In genomic region chr3:7504886-7505775, GRCh38 we compare ENCODE assay signal across 12 cellular contexts.
DNase-seq lines count a peak whose midpoint lies in the region; ATAC-seq, FAIRE-seq and TF ChIP-seq lines count a peak whose summit lies in the region.
"Had no signal": no experiment of that assay in that cellular context is flagged by ENCODE, and none has a peak within 500 bp of the region (broad histone marks: within the 10 kb centered on the region; RNA-seq: fewer than 3 reads in every experiment).

No MANE protein-coding gene starts in this region.

- no peak for TF ChIP-seq POLR2A in GM18505 (IDR thresholded peaks at IDR 0.05; ENCODE audit: borderline replicate concordance, extremely low read depth, insufficient read depth, insufficient read length)

- TF ChIP-seq CTCF in right atrium auricular region (IDR thresholded peaks at IDR 0.05) = no peak
- no peak for TF ChIP-seq CTCF in osteoblast (IDR thresholded peaks at IDR 0.05; ENCODE audit: extremely low read depth, low read depth, low read length)

- ATAC-seq in Right ventricle myocardium superior (ENCODE audit: poor library complexity) (peak; percentile 46), GM18505 (IDR thresholded peaks at IDR 0.05; ENCODE audit: unreplicated experiment) (no peak)

- H3K27ac ChIP-seq in right atrium auricular region (peak overlapping the region in 1 of 2 donors; percentile 37), osteoblast (ENCODE audit: low read depth, low read length) (no peak overlapping the region)

- no peak overlapping the region for H2AFZ ChIP-seq in osteoblast (ENCODE audit: low read length)

- no peaks in the 10 kb centered on the region for H3K79me2 ChIP-seq in osteoblast (ENCODE audit: insufficient read depth, low read length)

- H3K36me3 ChIP-seq in right atrium auricular region (no peaks in the 10 kb centered on the region), osteoblast (ENCODE audit: insufficient read depth, low read length) (no peaks in the 10 kb centered on the region)

- no peaks in the 10 kb centered on the region for H3K4me1 ChIP-seq in right atrium auricular region
- H3K4me1 ChIP-seq in osteoblast (ENCODE audit: insufficient read depth, low read length) = no peaks in the 10 kb centered on the region

- H3K4me3 ChIP-seq in right atrium auricular region = no peak overlapping the region
- no peak overlapping the region for H3K4me3 ChIP-seq in osteoblast (ENCODE audit: insufficient read depth, low read length)

- intact Hi-C loops in Right ventricle myocardium superior (cut with DNase I) = no loop called here

- H3K4me2 ChIP-seq in osteoblast (ENCODE audit: insufficient read depth, low read length) = no peak overlapping the region

- peaks cover 0 to 7% of the 10 kb centered on the region in 2 donors for H3K9me3 ChIP-seq in right atrium auricular region
- no peaks in the 10 kb centered on the region for H3K9me3 ChIP-seq in osteoblast (ENCODE audit: low read depth, low read length)

- DNase-seq in Right ventricle myocardium superior (no peak), right atrium auricular region (ENCODE audit: low spot score) (no peak), dermis blood vessel endothelial cell (peak; percentile 99), KG1 (lab: John Stamatoyannopoulos, UW) (no peak), osteoblast (ENCODE audit: insufficient read length, low spot score, missing footprints) (no peak)
- no peak for DNase-seq in effector CD4-positive, alpha-beta T cell
- DNase-seq: anterior cingulate cortex; head of caudate nucleus; nephron progenitor cell; stimulated activated CD4-positive, alpha-beta T cell treated with anti-CD3 and anti-CD28 coated beads, Interleukin-4, amount 100 ng/mL, for 24 hours had no signal

- H3K27me3 ChIP-seq in right atrium auricular region = no peaks in the 10 kb centered on the region
- no peaks in the 10 kb centered on the region for H3K27me3 ChIP-seq in osteoblast (ENCODE audit: insufficient read depth, low read length)

- H4K20me1 ChIP-seq in osteoblast (ENCODE audit: insufficient read depth, low read length) = no peaks in the 10 kb centered on the region

- peak; percentile 51 for FAIRE-seq in islet of Langerhans (lab: Jason Lieb, UNC)
